17 cellular contexts compared by ENCODE assay signal in genomic region chr4:53185853-53186590, GRCh38.
DNase-seq lines count a peak whose midpoint lies in the region; ATAC-seq and TF ChIP-seq lines count a peak whose summit lies in the region.
"Had no signal": no experiment of that assay in that cellular context is flagged by ENCODE, and none has a peak within 500 bp of the region (broad histone marks: within the 10 kb centered on the region; RNA-seq: fewer than 3 reads in every experiment).

No MANE protein-coding gene starts in this region.

- 74 to 75% methylated on average over 4 of the region's 4 CpGs for WGBS in testis, 2 donors

- intact Hi-C loops in testis (cut with DNase I; ENCODE audit: low total_unique reads), result no loop called here
- intact Hi-C loops in left lung (cut with DNase I), result no loop called here

- no peak overlapping the region for H3K4me3 ChIP-seq in adipocyte (ENCODE audit: low read length)
- no peak overlapping the region for H3K4me3 ChIP-seq in testis
- H3K4me3 ChIP-seq in left lung, result no peak overlapping the region
- H3K4me3 ChIP-seq: GM23338 had no signal

- H3K4me1 ChIP-seq in adipocyte (ENCODE audit: control insufficient read depth, insufficient read depth, low read length) (peaks cover 46% of the 10 kb centered on the region), testis (peaks cover 6% of the 10 kb centered on the region), left lung (no peaks in the 10 kb centered on the region)
- H3K4me1 ChIP-seq: BE2C had no signal

- H3K27me3 ChIP-seq in adipocyte (replicated peaks; ENCODE audit: control insufficient read depth, insufficient read depth, low read length), result no peaks in the 10 kb centered on the region
- no peaks in the 10 kb centered on the region for H3K27me3 ChIP-seq in testis
- no peaks in the 10 kb centered on the region for H3K27me3 ChIP-seq in left lung
- H3K27me3 ChIP-seq: BE2C had no signal

- no peak for TF ChIP-seq POLR2A in testis (IDR thresholded peaks at IDR 0.05)

- TF ChIP-seq CTCF in testis (IDR thresholded peaks at IDR 0.05) (no peak), left lung (IDR thresholded peaks at IDR 0.05) (no peak)

- H3K9me3 ChIP-seq in adipocyte (ENCODE audit: control insufficient read depth, low read length) (no peaks in the 10 kb centered on the region), testis (no peaks in the 10 kb centered on the region), left lung (peaks cover 0 to 2% of the 10 kb centered on the region in 2 donors)
- H3K9me3 ChIP-seq: BE2C had no signal

- no peak for ATAC-seq in left lung
- ATAC-seq: GM23338, sciatic nerve had no signal

- peak overlapping the region; percentile 14 for H3K9ac ChIP-seq in adipocyte (ENCODE audit: low read length)

- no peak overlapping the region for H3K27ac ChIP-seq in testis
- H3K27ac ChIP-seq in left lung, result peak overlapping the region in 1 of 2 donors; percentile 0

- no peaks in the 10 kb centered on the region for H3K36me3 ChIP-seq in adipocyte (ENCODE audit: control insufficient read depth, insufficient read depth, low read length, severe bottlenecking)
- no peaks in the 10 kb centered on the region for H3K36me3 ChIP-seq in testis (ENCODE audit: low read depth, missing control alignments)
- no peaks in the 10 kb centered on the region for H3K36me3 ChIP-seq in left lung
- H3K36me3 ChIP-seq: BE2C had no signal

- DNase-seq in COLO829 (ENCODE audit: low spot score) (peak; percentile 57), adipocyte (ENCODE audit: low read depth) (peak; percentile 74), fibroblast of peridontal ligament (ENCODE audit: extremely low read depth) (peak; percentile 86), pons (ENCODE audit: low spot score) (peak; percentile 34), amniotic stem cell (lab: John Stamatoyannopoulos, UW) (no peak), anterior cingulate cortex (lab: John Stamatoyannopoulos, UW) (no peak), testis (no peak), left lung (no peak)
- DNase-seq: activated gamma-delta T cell; BE2C; MV-4-11; NCI-H2029 treated with DMSO at 0.1 percent for 48 hours; NCI-H524; SIG-M5; stimulated activated CD4-positive, alpha-beta T cell treated with anti-CD3 and anti-CD28 coated beads, Interleukin-4, amount 100 ng/mL, for 24 hours had no signal

Comparison
In these comparisons a context has a peak if more than half of its experiments do, and no peak if none do; other contexts are left out.
1. DNase-seq: peak in COLO829 (single experiment), adipocyte (single experiment), fibroblast of peridontal ligament (single experiment) and pons (single experiment); none in amniotic stem cell (single experiment), anterior cingulate cortex (0 of 58), testis (single experiment) and left lung (0 of 2).